20 cellular contexts compared by ENCODE assay signal in genomic region chr5:159854916-159855315, GRCh38.
DNase-seq lines count a peak whose midpoint lies in the region; ATAC-seq, FAIRE-seq and TF ChIP-seq lines count a peak whose summit lies in the region.
"Had no signal": no experiment of that assay in that cellular context is flagged by ENCODE, and none has a peak within 500 bp of the region (broad histone marks: within the 10 kb centered on the region; RNA-seq: fewer than 3 reads in every experiment).

No MANE protein-coding gene starts in this region.

- DNase-seq in left ventricle myocardium inferior (no peak), right cardiac atrium (no peak), RPMI7951 (ENCODE audit: low read depth) (peak; percentile 47), fibroblast of mammary gland (ENCODE audit: low read depth) (peak; percentile 56), urothelium cell line (ENCODE audit: low spot score) (peak; percentile 73), H4 (ENCODE audit: low spot score) (no peak)
- no peak for DNase-seq in activated naive CD4-positive, alpha-beta T cell treated with Interleukin-2 at 50 U/mL for 16 hours
- DNase-seq: activated CD4-positive, alpha-beta T cell treated with anti-CD3 and anti-CD28 coated beads for 36 hours; heart right ventricle; HFFc6; NCI-H1417 treated with DMSO at 0.1 percent for 48 hours; NCI-H526 treated with DMSO at 0.1 percent for 48 hours; nucleus accumbens had no signal

- peak; percentile 46 for FAIRE-seq in urothelium cell line (lab: Jason Lieb, UNC)
- FAIRE-seq: A204.1, endometrium, GM12892, HepG2, TTC549 had no signal

- TF ChIP-seq POLR2A in GM18505 (IDR thresholded peaks at IDR 0.05; ENCODE audit: borderline replicate concordance, extremely low read depth, insufficient read depth, insufficient read length), result no peak

- ATAC-seq in right cardiac atrium (no peak), GM18505 (IDR thresholded peaks at IDR 0.05; ENCODE audit: unreplicated experiment) (no peak)
- ATAC-seq: activated CD4-positive, alpha-beta T cell treated with anti-CD3 and anti-CD28 coated beads for 36 hours; HepG2 had no signal

- TF ChIP-seq CTCF in left ventricle myocardium inferior (IDR thresholded peaks at IDR 0.05; ENCODE audit: borderline replicate concordance), result no peak
- TF ChIP-seq CTCF in fibroblast of mammary gland (conservative IDR thresholded peaks at IDR 0.05; ENCODE audit: control insufficient read depth, insufficient read depth, low read depth, low read length), result no peak

- WGBS in right cardiac atrium, result 92% methylated on average over 2 of the region's 2 CpGs

- H3K27ac ChIP-seq in left ventricle myocardium inferior (replicated peaks) (peak overlapping the region; percentile 39), right cardiac atrium (ENCODE audit: low read length) (no peak overlapping the region)

- H3K4me3 ChIP-seq in left ventricle myocardium inferior (no peak overlapping the region), right cardiac atrium (ENCODE audit: low read length) (no peak overlapping the region), fibroblast of mammary gland (ENCODE audit: control insufficient read depth, low read depth, low read length) (no peak overlapping the region)
- H3K4me3 ChIP-seq: heart right ventricle, lung had no signal

- intact Hi-C loops in left ventricle myocardium inferior (cut with micrococcal nuclease) (no loop called here), right cardiac atrium (cut with DNase I) (no loop called here)

- H3K4me1 ChIP-seq in left ventricle myocardium inferior (no peaks in the 10 kb centered on the region), right cardiac atrium (ENCODE audit: control insufficient read depth, insufficient read depth, low read length) (no peaks in the 10 kb centered on the region)

- no peaks in the 10 kb centered on the region for H3K36me3 ChIP-seq in left ventricle myocardium inferior
- H3K36me3 ChIP-seq: heart right ventricle had no signal

- peaks cover 6% of the 10 kb centered on the region for H3K27me3 ChIP-seq in left ventricle myocardium inferior (ENCODE audit: low read depth)
- no peaks in the 10 kb centered on the region for H3K27me3 ChIP-seq in right cardiac atrium (ENCODE audit: control insufficient read depth, insufficient read depth)
- H3K27me3 ChIP-seq: heart right ventricle had no signal

- H3K9me3 ChIP-seq in left ventricle myocardium inferior (replicated peaks) (no peaks in the 10 kb centered on the region), right cardiac atrium (ENCODE audit: control insufficient read depth, low read length) (no peaks in the 10 kb centered on the region)

Comparison
In these comparisons a context has a peak if more than half of its experiments do, and no peak if none do; other contexts are left out.
1. DNase-seq: peak in RPMI7951 (single experiment), fibroblast of mammary gland (single experiment) and urothelium cell line (single experiment); none in left ventricle myocardium inferior (single experiment), right cardiac atrium (0 of 3), H4 (single experiment) and activated naive CD4-positive, alpha-beta T cell treated with Interleukin-2 at 50 U/mL for 16 hours (single experiment).